In the genomic region with DNA sequence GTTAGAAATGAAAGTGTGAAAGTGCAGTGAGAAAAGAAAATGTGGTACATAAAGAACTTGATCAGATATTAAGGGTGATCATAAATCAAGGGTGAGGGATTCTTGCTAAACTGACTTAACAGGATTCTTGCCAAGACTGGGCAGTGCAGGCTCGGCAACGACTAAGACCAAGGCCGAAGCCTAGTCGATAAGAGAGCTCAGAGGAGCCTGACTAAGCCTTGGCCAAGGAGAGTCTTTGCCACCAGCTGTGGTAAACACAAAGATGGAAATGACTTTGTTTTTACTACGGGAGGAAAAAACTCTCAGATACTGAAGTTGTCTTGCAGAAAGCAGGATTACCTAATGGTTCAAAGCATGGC, we compare ENCODE assay signal across 17 cellular contexts.
"Had no signal": no experiment of that assay in that cellular context is flagged by ENCODE, and none has a peak within 500 bp of the region (broad histone marks: within the 10 kb centered on the region; RNA-seq: fewer than 3 reads in every experiment).

No MANE protein-coding gene starts in this region.

- H3K9me3 Mint-ChIP-seq: activated CD4-positive, alpha-beta memory T cell treated with anti-CD3 and anti-CD28 coated beads for 36 hours; natural killer cell had no signal

- DNase-seq: activated CD4-positive, alpha-beta memory T cell treated with anti-CD3 and anti-CD28 coated beads for 36 hours; activated CD4-positive, alpha-beta T cell treated with anti-CD3 and anti-CD28 coated beads for 1 hour; activated gamma-delta T cell; activated T-cell treated with anti-CD3 and anti-CD28 coated beads, Interleukin-2, amount 50 U/mL, for 48 hours; anterior cingulate cortex; colonic mucosa; effector CD8-positive, alpha-beta T cell; hippocampal formation; natural killer cell; nucleus accumbens; psoas muscle; stimulated activated CD4-positive, alpha-beta T cell treated with anti-CD3 and anti-CD28 coated beads, Interleukin-15, amount 100 ng/mL, for 24 hours; stimulated activated CD4-positive, alpha-beta T cell treated with anti-CD3 and anti-CD28 coated beads, Interleukin-4, amount 100 ng/mL, for 4 hours; T-helper 9 cell had no signal

- H3K4me1 ChIP-seq: colonic mucosa had no signal

- H3K27ac Mint-ChIP-seq: activated CD4-positive, alpha-beta memory T cell treated with anti-CD3 and anti-CD28 coated beads for 36 hours; activated naive CD8-positive, alpha-beta T cell; natural killer cell had no signal

- H3K9me3 ChIP-seq: colonic mucosa, psoas muscle, tibial nerve had no signal

- H3K4me3 ChIP-seq: cardiac muscle cell, colonic mucosa, psoas muscle, tibial nerve had no signal

- H3K36me3 Mint-ChIP-seq: activated CD4-positive, alpha-beta memory T cell treated with anti-CD3 and anti-CD28 coated beads for 36 hours; activated naive CD8-positive, alpha-beta T cell; natural killer cell had no signal

- ATAC-seq: natural killer cell had no signal

- H3K4me1 Mint-ChIP-seq: natural killer cell had no signal

- H3K27ac ChIP-seq: cardiac muscle cell, colonic mucosa, psoas muscle, tibial nerve had no signal

- H3K27me3 Mint-ChIP-seq: activated CD4-positive, alpha-beta memory T cell treated with anti-CD3 and anti-CD28 coated beads for 36 hours; activated naive CD8-positive, alpha-beta T cell had no signal

- H3K36me3 ChIP-seq: cardiac muscle cell, colonic mucosa, tibial nerve had no signal

- H3K4me3 Mint-ChIP-seq: activated CD4-positive, alpha-beta memory T cell treated with anti-CD3 and anti-CD28 coated beads for 36 hours; activated naive CD8-positive, alpha-beta T cell; natural killer cell had no signal

- H3K27me3 ChIP-seq: cardiac muscle cell, colonic mucosa, tibial nerve had no signal
